ENCODE assay signal across 18 cellular contexts in the genomic region with DNA sequence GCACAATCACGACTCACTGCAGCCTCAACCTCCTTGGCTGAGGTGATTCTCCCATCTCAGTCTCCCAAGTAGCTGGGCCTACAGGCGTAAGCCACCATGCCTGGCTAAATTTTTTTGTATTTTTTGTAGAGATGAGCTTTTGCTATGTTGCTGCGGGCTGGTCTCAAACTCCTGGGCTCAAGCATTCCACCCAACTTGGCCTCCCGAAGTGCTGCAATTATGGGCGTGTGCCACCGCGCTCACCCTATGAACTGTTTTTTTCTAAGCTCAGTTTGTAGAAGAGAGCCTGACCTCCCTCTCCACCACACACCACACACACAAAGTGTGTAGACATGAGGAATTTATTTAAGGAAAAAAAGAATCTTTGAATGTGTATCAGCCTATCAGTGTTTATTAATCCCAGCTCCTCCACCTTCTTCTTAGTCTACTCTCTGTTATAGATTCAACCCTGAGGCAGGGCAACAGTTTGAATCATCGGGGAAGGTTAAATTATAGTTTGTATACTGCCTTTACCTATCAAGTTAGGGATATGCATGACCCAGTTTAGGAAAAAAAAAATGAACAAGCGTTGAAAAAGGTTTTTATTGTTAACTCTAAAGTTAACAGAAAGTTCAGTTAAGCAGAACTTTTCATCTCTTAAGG.
A peak's percentile ranks its signal among the peaks of the same experiment; 100 is the strongest.
DNase-seq lines count a peak whose midpoint lies in the region; ATAC-seq and TF ChIP-seq lines count a peak whose summit lies in the region.
"Had no signal": no experiment of that assay in that cellular context is flagged by ENCODE, and none has a peak within 500 bp of the region (broad histone marks: within the 10 kb centered on the region; RNA-seq: fewer than 3 reads in every experiment).

No MANE protein-coding gene starts in this region.

- no peaks in the 10 kb centered on the region for H3K27me3 ChIP-seq in lower lobe of right lung (ENCODE audit: low read depth)
- no peaks in the 10 kb centered on the region for H3K27me3 ChIP-seq in gastroesophageal sphincter

- DNase-seq in activated naive CD8-positive, alpha-beta T cell treated with anti-CD3 and anti-CD28 coated beads, Interleukin-2, amount 10 ng/mL, durations not matched to agents 7 days and 5 days: no peak
- DNase-seq in activated naive CD8-positive, alpha-beta T cell treated with anti-CD3 and anti-CD28 coated beads for 36 hours: no peak
- DNase-seq in lower lobe of right lung (no peak), neural crest cell (ENCODE audit: low read depth, low spot score) (no peak), caudate nucleus (lab: John Stamatoyannopoulos, UW) (no peak), foreskin melanocyte (no peak)
- DNase-seq: 8988T; CD8-positive, alpha-beta memory T cell; H9; IMR-90; Karpas-422; MG63; NCI-H1105; NCI-H1694; NCI-H510A treated with DMSO at 0.1 percent for 48 hours; PC-9 had no signal

- peak overlapping the region; percentile 47 for H3K27ac Mint-ChIP-seq in activated naive CD8-positive, alpha-beta T cell treated with anti-CD3 and anti-CD28 coated beads, Interleukin-2, amount 10 ng/mL, durations not matched to agents 7 days and 5 days
- H3K27ac Mint-ChIP-seq in activated naive CD8-positive, alpha-beta T cell treated with anti-CD3 and anti-CD28 coated beads for 36 hours: no peak overlapping the region
- peak overlapping the region; percentile 4 for H3K27ac Mint-ChIP-seq in neural crest cell (ENCODE audit: unreplicated experiment)

- TF ChIP-seq EP300 in gastroesophageal sphincter (IDR thresholded peaks at IDR 0.05): no peak

- TF ChIP-seq CTCF in lower lobe of right lung (IDR thresholded peaks at IDR 0.05) (no peak), neural crest cell (conservative IDR thresholded peaks at IDR 0.05) (no peak), gastroesophageal sphincter (IDR thresholded peaks at IDR 0.05) (no peak)

- H3K4me3 ChIP-seq in lower lobe of right lung: no peak overlapping the region
- H3K4me3 ChIP-seq in gastroesophageal sphincter: no peak overlapping the region
- H3K4me3 ChIP-seq: MG63, PC-9 had no signal

- H3K36me3 ChIP-seq in lower lobe of right lung (no peaks in the 10 kb centered on the region), gastroesophageal sphincter (no peaks in the 10 kb centered on the region)
- H3K36me3 ChIP-seq: MG63 had no signal

- peaks cover 22% of the 10 kb centered on the region for H3K4me1 ChIP-seq in lower lobe of right lung
- H3K4me1 ChIP-seq in gastroesophageal sphincter: peaks cover 4 to 19% (median 4%) of the 10 kb centered on the region in 3 donors

- no peak for TF ChIP-seq POLR2A in gastroesophageal sphincter (IDR thresholded peaks at IDR 0.05)

- no peak overlapping the region for H3K4me3 Mint-ChIP-seq in activated naive CD8-positive, alpha-beta T cell treated with anti-CD3 and anti-CD28 coated beads, Interleukin-2, amount 10 ng/mL, durations not matched to agents 7 days and 5 days
- no peak overlapping the region for H3K4me3 Mint-ChIP-seq in activated naive CD8-positive, alpha-beta T cell treated with anti-CD3 and anti-CD28 coated beads for 36 hours
- no peak overlapping the region for H3K4me3 Mint-ChIP-seq in neural crest cell
- H3K4me3 Mint-ChIP-seq: CD8-positive, alpha-beta memory T cell; H9 had no signal

- peaks cover 12% of the 10 kb centered on the region for H3K27me3 Mint-ChIP-seq in activated naive CD8-positive, alpha-beta T cell treated with anti-CD3 and anti-CD28 coated beads, Interleukin-2, amount 10 ng/mL, durations not matched to agents 7 days and 5 days
- H3K27me3 Mint-ChIP-seq in activated naive CD8-positive, alpha-beta T cell treated with anti-CD3 and anti-CD28 coated beads for 36 hours: peaks cover 10% of the 10 kb centered on the region
- no peaks in the 10 kb centered on the region for H3K27me3 Mint-ChIP-seq in neural crest cell (ENCODE audit: low read depth)
- H3K27me3 Mint-ChIP-seq: CD8-positive, alpha-beta memory T cell had no signal

- H3K4me1 Mint-ChIP-seq in activated naive CD8-positive, alpha-beta T cell treated with anti-CD3 and anti-CD28 coated beads, Interleukin-2, amount 10 ng/mL, durations not matched to agents 7 days and 5 days: peaks cover 8% of the 10 kb centered on the region
- H3K4me1 Mint-ChIP-seq in activated naive CD8-positive, alpha-beta T cell treated with anti-CD3 and anti-CD28 coated beads for 36 hours: peaks cover 3% of the 10 kb centered on the region
- H3K4me1 Mint-ChIP-seq in neural crest cell: peaks cover 16% of the 10 kb centered on the region

- H3K36me3 Mint-ChIP-seq in activated naive CD8-positive, alpha-beta T cell treated with anti-CD3 and anti-CD28 coated beads, Interleukin-2, amount 10 ng/mL, durations not matched to agents 7 days and 5 days: no peaks in the 10 kb centered on the region
- no peaks in the 10 kb centered on the region for H3K36me3 Mint-ChIP-seq in activated naive CD8-positive, alpha-beta T cell treated with anti-CD3 and anti-CD28 coated beads for 36 hours
- H3K36me3 Mint-ChIP-seq in neural crest cell (ENCODE audit: low read depth): no peaks in the 10 kb centered on the region

- H3K9me3 ChIP-seq in lower lobe of right lung (no peaks in the 10 kb centered on the region), gastroesophageal sphincter (no peaks in the 10 kb centered on the region)
- H3K9me3 ChIP-seq: MG63 had no signal

- POLR2A ChIA-PET in activated naive CD8-positive, alpha-beta T cell treated with anti-CD3 and anti-CD28 coated beads, Interleukin-2, amount 10 ng/mL, durations not matched to agents 7 days and 5 days (lab: Charles Lee): no interaction called here

- H3K9me3 Mint-ChIP-seq in activated naive CD8-positive, alpha-beta T cell treated with anti-CD3 and anti-CD28 coated beads, Interleukin-2, amount 10 ng/mL, durations not matched to agents 7 days and 5 days: no peaks in the 10 kb centered on the region
- H3K9me3 Mint-ChIP-seq in activated naive CD8-positive, alpha-beta T cell treated with anti-CD3 and anti-CD28 coated beads for 36 hours: no peaks in the 10 kb centered on the region
- H3K9me3 Mint-ChIP-seq in neural crest cell: peaks cover 3% of the 10 kb centered on the region
- H3K9me3 Mint-ChIP-seq: CD8-positive, alpha-beta memory T cell; H9 had no signal

- 91 to 97% methylated on average over 8 of the region's 9 CpGs for WGBS in gastroesophageal sphincter (ENCODE audit: low coverage in 1 of 2), 2 donors

- ATAC-seq in activated naive CD8-positive, alpha-beta T cell treated with anti-CD3 and anti-CD28 coated beads, Interleukin-2, amount 10 ng/mL, durations not matched to agents 7 days and 5 days (ENCODE audit: low read depth): no peak
- ATAC-seq in lower lobe of right lung: peak; percentile 35 to 45
- ATAC-seq in GM19452 (IDR thresholded peaks at IDR 0.05; ENCODE audit: unreplicated experiment): no peak
- no peak for ATAC-seq in gastroesophageal sphincter

- intact Hi-C loops in lower lobe of right lung (cut with DNase I): no loop called here

- H3K27ac ChIP-seq in lower lobe of right lung (no peak overlapping the region), gastroesophageal sphincter (no peak overlapping the region), caudate nucleus (ENCODE audit: low read depth, low read length) (no peak overlapping the region)
- H3K27ac ChIP-seq: PC-9 had no signal

Comparison
In these comparisons a context has a peak if more than half of its experiments do, and no peak if none do; other contexts are left out.
1. ATAC-seq: peak in lower lobe of right lung (2 of 2); none in activated naive CD8-positive, alpha-beta T cell treated with anti-CD3 and anti-CD28 coated beads, Interleukin-2, amount 10 ng/mL, durations not matched to agents 7 days and 5 days (single experiment), GM19452 (single experiment) and gastroesophageal sphincter (single experiment).